Comparison of ENCODE assay signal across 35 cellular contexts in genomic region chr1:23930270-23930669, GRCh38. TPM values are rescaled to one million over a fixed set of nuclear protein-coding genes. Genes with fewer than 3 reads are reported as not detected.
DNase-seq lines count a peak whose midpoint lies in the region; TF ChIP-seq lines count a peak whose summit lies in the region.
"Had no signal": no experiment of that assay in that cellular context is flagged by ENCODE, and none has a peak within 500 bp of the region (broad histone marks: within the 10 kb centered on the region; RNA-seq: fewer than 3 reads in every experiment).

No MANE protein-coding gene starts in this region.

- peaks cover 62% of the 10 kb centered on the region for H3K4me1 ChIP-seq in BLaER1
- H3K4me1 ChIP-seq in sigmoid colon, result peaks cover 0 to 14% (median 12%) of the 10 kb centered on the region in 4 donors
- H3K4me1 ChIP-seq: BE2C, testis, vagina had no signal

- peak overlapping the region; percentile 76 for H3K4me2 ChIP-seq in BLaER1
- H3K4me2 ChIP-seq: A549 had no signal

- H3K36me3 ChIP-seq in BLaER1 (no peaks in the 10 kb centered on the region), sigmoid colon (no peaks in the 10 kb centered on the region)
- H3K36me3 ChIP-seq: BE2C, ovary, vagina had no signal

- peak; percentile 34 for DNase-seq in NCI-H2171 treated with DMSO at 0.1 percent for 48 hours (lab: John Stamatoyannopoulos, UW)
- no peak for DNase-seq in epithelial cell of proximal tubule (ENCODE audit: low read depth)
- DNase-seq in sigmoid colon, result no peak
- no peak for DNase-seq in hippocampal formation (lab: John Stamatoyannopoulos, UW)
- DNase-seq in COLO668 (lab: John Stamatoyannopoulos, UW; ENCODE audit: unreplicated experiment), result no peak
- DNase-seq in DMS53 treated with DMSO at 0.1 percent for 48 hours (lab: John Stamatoyannopoulos, UW; ENCODE audit: unreplicated experiment), result no peak
- no peak for DNase-seq in activated gamma-delta T cell treated with Interleukin-2 at 50 U/mL for 16 hours
- DNase-seq: activated CD4-positive, alpha-beta T cell treated with anti-CD3 and anti-CD28 coated beads for 48 hours; activated CD8-positive, alpha-beta memory T cell treated with anti-CD3 and anti-CD28 coated beads for 24 hours; activated effector memory CD4-positive, alpha-beta T cell treated with Interleukin-2 at 50 U/mL for 16 hours; activated naive CD8-positive, alpha-beta T cell treated with anti-CD3 and anti-CD28 coated beads for 36 hours; BE2C; DMS153; foreskin fibroblast; KG1; MM.1S; NCI-H1436; NCI-H2081 treated with DMSO at 0.1 percent for 48 hours; NCI-H345; NCI-H748 treated with DMSO at 0.1 percent for 48 hours; ovary; stimulated activated naive CD8-positive, alpha-beta T cell treated with anti-CD3 and anti-CD28 coated beads, Interleukin-15, Interleukin-2, amounts not matched to agents 100 U/mL and 50 U/mL, for 24 hours; SW 1271; T-helper 9 cell; testis had no signal

- peak overlapping the region; percentile 74; the same call in 1 of the 2 replicates for H3K9ac ChIP-seq in BLaER1

- H3K9me3 ChIP-seq in BLaER1 (no peaks in the 10 kb centered on the region), sigmoid colon (no peaks in the 10 kb centered on the region)
- H3K9me3 ChIP-seq: A549, BE2C, ovary, testis, vagina had no signal

- TF ChIP-seq POLR2A in sigmoid colon (IDR thresholded peaks at IDR 0.05), result no peak

- 87 to 90% methylated on average over 5 of the region's 5 CpGs for WGBS in sigmoid colon, 2 donors

- no peak for TF ChIP-seq EP300 in sigmoid colon (IDR thresholded peaks at IDR 0.05)

- H3K27ac ChIP-seq in BLaER1 (peak overlapping the region; percentile 89), sigmoid colon (peak overlapping the region in 3 of 4 donors; percentile 65 to 80 (median 72))
- H3K27ac ChIP-seq: ovary, testis had no signal

- TF ChIP-seq CTCF in epithelial cell of proximal tubule (conservative IDR thresholded peaks at IDR 0.05; ENCODE audit: low read depth, low read length) (no peak), sigmoid colon (IDR thresholded peaks at IDR 0.05) (no peak)

- no peaks in the 10 kb centered on the region for H3K27me3 ChIP-seq in BLaER1
- no peaks in the 10 kb centered on the region for H3K27me3 ChIP-seq in sigmoid colon
- H3K27me3 ChIP-seq: BE2C, ovary, testis, vagina had no signal

- intact Hi-C loops in sigmoid colon (cut with DNase I), result no loop called here

- no peak overlapping the region for H3K4me3 ChIP-seq in BLaER1
- H3K4me3 ChIP-seq in epithelial cell of proximal tubule (ENCODE audit: low read depth, low read length), result peak overlapping the region; percentile 16
- no peak overlapping the region for H3K4me3 ChIP-seq in sigmoid colon
- H3K4me3 ChIP-seq: A549, ovary, skin epidermis, testis, vagina had no signal

- no peaks in the 10 kb centered on the region for H4K20me1 ChIP-seq in BLaER1

RNA-seq across cellular contexts. Expression of gene CNR2, which starts 17.1 kb away (rescaled TPM):
- total RNA-seq in epithelial cell of proximal tubule (not detected in 2 replicates), sigmoid colon (not detected)
- polyA plus RNA-seq in sigmoid colon, result 1 to 10 TPM in 1 of 3 donors, under 1 TPM in 1, not detected in 1; 0.23 to 4.2 TPM
- total RNA-seq: astrocyte, cardiac septum, H4, lower leg skin, renal cortical epithelial cell, vagina had no signal
- polyA plus RNA-seq: A549, keratinocyte had no signal

RNA-seq across cellular contexts. Expression of gene PNRC2, which starts 29.4 kb away (rescaled TPM):
- total RNA-seq in epithelial cell of proximal tubule, result 92.1 and 100 TPM in 2 replicates
- total RNA-seq in sigmoid colon, result 100 to 1,000 TPM; 111 to 198 (median 154) TPM
- 100 to 1,000 TPM; 104 to 223 (median 162) TPM for polyA plus RNA-seq in sigmoid colon

RNA-seq across cellular contexts. Expression of gene SRSF10, which starts 49.9 kb away (rescaled TPM):
- total RNA-seq in epithelial cell of proximal tubule, result 97.3 and 100 TPM in 2 replicates
- 100 to 1,000 TPM in 1 of 4 donors, 10 to 100 TPM in 3; 80.6 to 105 (median 93.9) TPM for total RNA-seq in sigmoid colon
- polyA plus RNA-seq in sigmoid colon, result 10 to 100 TPM; 42.6 to 61.5 (median 55.9) TPM
